8 cellular contexts compared by ENCODE assay signal in the genomic region with DNA sequence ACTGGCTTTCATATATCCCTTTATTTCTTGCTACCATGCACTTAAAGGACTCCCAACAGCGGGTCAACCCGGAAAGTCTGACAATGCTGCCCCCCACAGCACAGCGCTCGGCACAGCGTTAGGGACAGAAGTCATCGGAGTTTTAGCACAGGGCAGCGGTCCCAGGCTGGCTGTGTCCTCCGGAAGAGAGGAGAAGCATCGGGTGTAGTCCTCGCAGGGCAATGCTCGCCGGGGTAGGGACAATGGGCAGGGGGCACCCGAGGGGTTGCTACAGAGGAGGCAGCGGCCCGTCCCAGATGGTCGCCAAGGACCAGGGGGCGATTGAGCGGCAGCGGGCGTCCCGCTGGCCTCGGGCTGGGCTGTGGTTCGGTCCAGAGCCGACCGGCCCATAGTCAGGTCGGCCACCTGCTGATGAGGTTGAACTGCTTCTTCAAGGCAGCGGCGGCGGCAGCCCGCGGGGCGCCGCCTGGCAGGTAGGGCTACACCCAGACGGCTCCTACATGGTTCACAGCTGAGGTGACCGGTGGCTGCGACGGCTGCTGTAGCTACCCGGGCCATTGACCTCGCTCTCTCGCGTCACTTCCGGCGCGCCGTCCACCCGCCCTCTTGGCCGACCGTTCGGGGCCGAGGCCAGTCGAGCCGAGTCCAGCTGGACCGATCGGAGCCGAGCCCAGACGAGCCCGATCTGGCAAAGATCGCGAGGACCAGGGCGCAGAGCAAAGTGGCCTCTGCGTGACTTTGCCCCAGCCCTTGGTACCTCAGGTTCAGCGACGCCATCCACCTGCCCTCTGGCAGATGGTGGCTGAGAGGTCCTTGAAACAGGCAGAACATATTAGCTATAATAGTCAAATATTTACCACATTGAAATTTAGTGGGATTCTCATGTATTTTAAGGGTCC. TPM values are rescaled to one million over a fixed set of nuclear protein-coding genes. Genes with fewer than 3 reads are reported as not detected.
DNase-seq lines count a peak whose midpoint lies in the region; ATAC-seq and TF ChIP-seq lines count a peak whose summit lies in the region.

No MANE protein-coding gene starts in this region.

- peak overlapping the region; percentile 88 for H3K4me3 Mint-ChIP-seq in activated CD8-positive, alpha-beta T cell treated with anti-CD3 and anti-CD28 coated beads, Interleukin-2, amount 10 ng/mL, durations not matched to agents 7 days and 5 days

- DNase-seq in AG08396 (ENCODE audit: low spot score), result peak; percentile 94
- DNase-seq in NCI-H82 (lab: John Stamatoyannopoulos, UW), result peak; percentile 80
- peak; percentile 86 for DNase-seq in activated CD8-positive, alpha-beta T cell treated with anti-CD3 and anti-CD28 coated beads, Interleukin-2, amount 10 ng/mL, durations not matched to agents 7 days and 5 days
- DNase-seq in effector CD8-positive, alpha-beta T cell (lab: John Stamatoyannopoulos, UW), result peak; percentile 41
- DNase-seq in lung microvascular endothelial cell (ENCODE audit: low read depth in 2 of 2), result peak; percentile 90 to 93
- DNase-seq in stimulated activated CD4-positive, alpha-beta T cell treated with anti-CD3 and anti-CD28 coated beads, TNF-alpha, amount 100 ng/mL, for 1 hour (ENCODE audit: low read depth in 3 of 3, low spot score in 1 of 3), result peak; percentile 10 to 49 (median 27)

- H3K27me3 Mint-ChIP-seq in activated CD8-positive, alpha-beta T cell treated with anti-CD3 and anti-CD28 coated beads, Interleukin-2, amount 10 ng/mL, durations not matched to agents 7 days and 5 days (ENCODE audit: low read depth), result no peaks in the 10 kb centered on the region

- peaks cover 40% of the 10 kb centered on the region for H3K4me1 Mint-ChIP-seq in activated CD8-positive, alpha-beta T cell treated with anti-CD3 and anti-CD28 coated beads, Interleukin-2, amount 10 ng/mL, durations not matched to agents 7 days and 5 days (ENCODE audit: low read depth)

- TF ChIP-seq POLR2A in GM18951 (IDR thresholded peaks at IDR 0.05; ENCODE audit: extremely low read depth, insufficient read depth, insufficient read length), result peak; percentile 82

- peak overlapping the region; percentile 96 for H3K27ac Mint-ChIP-seq in activated CD8-positive, alpha-beta T cell treated with anti-CD3 and anti-CD28 coated beads, Interleukin-2, amount 10 ng/mL, durations not matched to agents 7 days and 5 days

- peak; percentile 43 for ATAC-seq in HG03520 (IDR thresholded peaks at IDR 0.05; ENCODE audit: unreplicated experiment)
- peak; percentile 48 for ATAC-seq in activated CD8-positive, alpha-beta T cell treated with anti-CD3 and anti-CD28 coated beads, Interleukin-2, amount 10 ng/mL, durations not matched to agents 7 days and 5 days

- H3K9me3 Mint-ChIP-seq in activated CD8-positive, alpha-beta T cell treated with anti-CD3 and anti-CD28 coated beads, Interleukin-2, amount 10 ng/mL, durations not matched to agents 7 days and 5 days (ENCODE audit: insufficient read depth), result no peaks in the 10 kb centered on the region

- peaks cover 7% of the 10 kb centered on the region for H3K36me3 Mint-ChIP-seq in activated CD8-positive, alpha-beta T cell treated with anti-CD3 and anti-CD28 coated beads, Interleukin-2, amount 10 ng/mL, durations not matched to agents 7 days and 5 days (ENCODE audit: low read depth)

- POLR2A ChIA-PET in activated CD8-positive, alpha-beta T cell treated with anti-CD3 and anti-CD28 coated beads, Interleukin-2, amount 10 ng/mL, durations not matched to agents 7 days and 5 days (lab: Charles Lee), result interaction anchor here (0.5 to 7.9 kb wide), 10 partner anchors 33 to 92 kb away, joined by 3 to 80 read pairs (median 5); a partner anchor contains a TSS

- in situ Hi-C loops in GM18951 (cut with MboI; ENCODE audit: low sequenced_read_pairs, unreplicated experiment), result no loop called here

- CTCF ChIA-PET in activated CD8-positive, alpha-beta T cell treated with anti-CD3 and anti-CD28 coated beads, Interleukin-2, amount 10 ng/mL, durations not matched to agents 7 days and 5 days (lab: Charles Lee), result interaction anchor here (0.8 to 7.4 kb wide), 11 partner anchors 13 to 201 kb away, joined by 3 to 127 read pairs (median 6); a partner anchor contains a TSS

RNA-seq across cellular contexts. Expression of a gene that starts 4.7 kb away (rescaled TPM):
- 10 to 100 TPM; 37.9 to 41.3 TPM for total RNA-seq in activated CD8-positive, alpha-beta T cell treated with anti-CD3 and anti-CD28 coated beads, Interleukin-2, amount 10 ng/mL, durations not matched to agents 7 days and 5 days
- total RNA-seq in lung microvascular endothelial cell, result 26.8 and 27.8 TPM in 2 replicates

Comparison
In these comparisons a context has a peak if more than half of its experiments do, and no peak if none do; other contexts are left out.
1. Peak in every context shown above with its lines: DNase-seq and ATAC-seq.
2. DNase-seq: peak in every context shown above with its lines; median percentile 94 in AG08396; 92 in lung microvascular endothelial cell; 86 in activated CD8-positive, alpha-beta T cell treated with anti-CD3 and anti-CD28 coated beads, Interleukin-2, amount 10 ng/mL, durations not matched to agents 7 days and 5 days; 80 in NCI-H82; 41 in effector CD8-positive, alpha-beta T cell; 27 in stimulated activated CD4-positive, alpha-beta T cell treated with anti-CD3 and anti-CD28 coated beads, TNF-alpha, amount 100 ng/mL, for 1 hour.